Comparison of ENCODE assay signal across 30 cellular contexts in the genomic region with DNA sequence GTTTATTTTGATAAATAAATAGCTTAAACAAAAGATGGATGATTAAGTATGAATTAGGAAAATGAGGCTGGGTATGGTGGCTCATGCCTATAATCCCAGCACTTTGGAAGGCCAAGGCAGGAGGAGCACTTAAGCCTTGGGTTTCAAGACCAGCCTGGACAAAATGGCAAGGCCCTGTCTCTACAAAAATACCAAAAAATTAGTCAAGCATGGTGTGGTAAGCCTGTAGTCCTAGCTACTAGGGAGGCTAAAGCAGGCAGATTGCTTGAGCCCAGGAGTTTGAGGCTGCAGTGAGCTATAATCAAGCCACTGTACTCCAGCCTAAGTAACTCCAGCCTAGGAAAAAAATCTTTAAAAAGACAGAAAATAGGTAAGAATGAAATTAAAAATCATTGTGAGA.
"Had no signal": no experiment of that assay in that cellular context is flagged by ENCODE, and none has a peak within 500 bp of the region (broad histone marks: within the 10 kb centered on the region; RNA-seq: fewer than 3 reads in every experiment).

No MANE protein-coding gene starts in this region.

- H3K4me3 ChIP-seq: adrenal gland, SJSA1 had no signal

- H3K27me3 Mint-ChIP-seq: activated CD4-positive, alpha-beta T cell treated with anti-CD3 and anti-CD28 coated beads for 36 hours; brain had no signal

- H3K4me3 Mint-ChIP-seq: activated CD4-positive, alpha-beta T cell treated with anti-CD3 and anti-CD28 coated beads for 36 hours; activated CD4-positive, alpha-beta T cell treated with anti-CD3 and anti-CD28 coated beads, Interleukin-2, amount 10 ng/mL, durations not matched to agents 7 days and 5 days; activated CD8-positive, alpha-beta T cell treated with anti-CD3 and anti-CD28 coated beads, Interleukin-2, amount 10 ng/mL, durations not matched to agents 7 days and 5 days; activated naive CD4-positive, alpha-beta T cell treated with anti-CD3 and anti-CD28 coated beads for 36 hours; activated T-cell treated with anti-CD3 and anti-CD28 coated beads, Interleukin-2, amount 50 U/mL, for 24 hours; brain; T-helper 1 cell treated with Interleukin-12 subunit alpha and Interleukin-12 subunit beta and Interleukin-4 antibody, amounts not matched to agents 30 μg/mL and 1 μg/mL, for 36 hours; T-helper 2 cell treated with Interferon-gamma antibody and Interleukin-4, amounts not matched to agents 5 μg/mL and 100 μg/mL, for 36 hours; WTC11 had no signal

- H3K9me3 ChIP-seq: adrenal gland, SJSA1, SK-N-SH had no signal

- H3K36me3 ChIP-seq: adrenal gland had no signal

- DNase-seq: activated CD4-positive, alpha-beta T cell treated with anti-CD3 and anti-CD28 coated beads for 36 hours; activated CD4-positive, alpha-beta T cell treated with anti-CD3 and anti-CD28 coated beads, Interleukin-2, amount 10 ng/mL, durations not matched to agents 7 days and 5 days; activated CD4-positive, alpha-beta T cell treated with anti-CD3 and anti-CD28 coated beads, Interleukin-2, amount 50 U/mL, for 48 hours; activated CD8-positive, alpha-beta T cell treated with anti-CD3 and anti-CD28 coated beads, Interleukin-2, amount 10 ng/mL, durations not matched to agents 7 days and 5 days; activated gamma-delta T cell treated with Interleukin-2 at 50 U/mL for 16 hours; activated naive CD4-positive, alpha-beta T cell treated with anti-CD3 and anti-CD28 coated beads for 36 hours; activated T-cell treated with anti-CD3 and anti-CD28 coated beads, Interleukin-2, amount 50 U/mL, for 24 hours; adrenal gland; anterior cingulate cortex; central memory CD4-positive, alpha-beta T cell; Kasumi-1; KG1; MM.1S; MV-4-11; NCI-H1092; NCI-H1436 treated with DMSO at 0.1 percent for 48 hours; NCI-H1694 treated with DMSO at 0.1 percent for 48 hours; NCI-H2029; NCI-H345; NCI-H524 treated with DMSO at 0.1 percent for 48 hours; RPMI8226; SHP77 treated with DMSO at 0.1 percent for 48 hours; SK-N-SH had no signal

- H3K9me3 Mint-ChIP-seq: activated CD4-positive, alpha-beta T cell treated with anti-CD3 and anti-CD28 coated beads, Interleukin-2, amount 10 ng/mL, durations not matched to agents 7 days and 5 days; activated naive CD4-positive, alpha-beta T cell treated with anti-CD3 and anti-CD28 coated beads for 36 hours; activated naive CD4-positive, alpha-beta T cell treated with anti-CD3 and anti-CD28 coated beads, Interleukin-2, amount 50 U/mL, for 72 hours; activated T-cell treated with anti-CD3 and anti-CD28 coated beads, Interleukin-2, amount 50 U/mL, for 24 hours; brain; T-helper 1 cell treated with Interleukin-12 subunit alpha and Interleukin-12 subunit beta and Interleukin-4 antibody, amounts not matched to agents 30 μg/mL and 1 μg/mL, for 36 hours; T-helper 2 cell treated with Interferon-gamma antibody and Interleukin-4, amounts not matched to agents 5 μg/mL and 100 μg/mL, for 36 hours; WTC11 had no signal

- H3K27me3 ChIP-seq: adrenal gland, SJSA1 had no signal

- FAIRE-seq: TTC549 had no signal

- H3K4me1 ChIP-seq: adrenal gland, SJSA1 had no signal

- H3K36me3 Mint-ChIP-seq: activated naive CD4-positive, alpha-beta T cell treated with anti-CD3 and anti-CD28 coated beads, Interleukin-2, amount 50 U/mL, for 72 hours had no signal

- H3K27ac Mint-ChIP-seq: activated CD4-positive, alpha-beta T cell treated with anti-CD3 and anti-CD28 coated beads for 36 hours; activated CD4-positive, alpha-beta T cell treated with anti-CD3 and anti-CD28 coated beads, Interleukin-2, amount 10 ng/mL, durations not matched to agents 7 days and 5 days; activated CD8-positive, alpha-beta T cell treated with anti-CD3 and anti-CD28 coated beads, Interleukin-2, amount 10 ng/mL, durations not matched to agents 7 days and 5 days; activated naive CD4-positive, alpha-beta T cell treated with anti-CD3 and anti-CD28 coated beads for 36 hours; activated naive CD4-positive, alpha-beta T cell treated with anti-CD3 and anti-CD28 coated beads, Interleukin-2, amount 50 U/mL, for 72 hours; activated T-cell treated with anti-CD3 and anti-CD28 coated beads, Interleukin-2, amount 50 U/mL, for 24 hours; brain; T-helper 1 cell treated with Interleukin-12 subunit alpha and Interleukin-12 subunit beta and Interleukin-4 antibody, amounts not matched to agents 30 μg/mL and 1 μg/mL, for 36 hours; T-helper 2 cell treated with Interferon-gamma antibody and Interleukin-4, amounts not matched to agents 5 μg/mL and 100 μg/mL, for 36 hours; WTC11 had no signal

- H3K27ac ChIP-seq: adrenal gland, SJSA1 had no signal
